Comparison of ENCODE assay signal across 2 cellular contexts in the genomic region with DNA sequence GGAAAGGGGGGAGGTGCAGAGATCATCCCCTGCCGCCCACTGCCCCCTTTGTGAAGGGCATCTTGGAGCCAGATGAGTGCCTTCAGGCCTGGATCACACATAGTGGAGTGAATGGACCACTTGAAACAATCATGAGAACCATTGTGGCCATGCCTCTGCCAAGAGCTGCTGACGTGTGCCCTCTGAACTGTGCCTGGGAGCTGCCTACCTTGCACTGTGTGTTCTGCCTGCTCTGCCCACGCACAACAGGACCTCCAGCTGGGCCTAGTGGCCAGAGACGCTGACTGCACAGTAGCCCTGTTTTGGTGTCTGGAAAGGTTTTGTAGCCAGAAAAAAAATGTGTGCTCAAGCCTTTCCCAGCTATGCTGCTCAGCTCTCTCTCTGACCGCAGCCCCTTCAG.
TF ChIP-seq lines count a peak whose summit lies in the region.

No MANE protein-coding gene starts in this region.

TF ChIP-seq in SK-N-SH treated with all-trans-retinoic acid at 6 μM for 48 hours, 23 proteins besides CTCF, POLR2A, EP300 and RAD21 (continued from another document):
- TF ChIP-seq, protein P1, sequence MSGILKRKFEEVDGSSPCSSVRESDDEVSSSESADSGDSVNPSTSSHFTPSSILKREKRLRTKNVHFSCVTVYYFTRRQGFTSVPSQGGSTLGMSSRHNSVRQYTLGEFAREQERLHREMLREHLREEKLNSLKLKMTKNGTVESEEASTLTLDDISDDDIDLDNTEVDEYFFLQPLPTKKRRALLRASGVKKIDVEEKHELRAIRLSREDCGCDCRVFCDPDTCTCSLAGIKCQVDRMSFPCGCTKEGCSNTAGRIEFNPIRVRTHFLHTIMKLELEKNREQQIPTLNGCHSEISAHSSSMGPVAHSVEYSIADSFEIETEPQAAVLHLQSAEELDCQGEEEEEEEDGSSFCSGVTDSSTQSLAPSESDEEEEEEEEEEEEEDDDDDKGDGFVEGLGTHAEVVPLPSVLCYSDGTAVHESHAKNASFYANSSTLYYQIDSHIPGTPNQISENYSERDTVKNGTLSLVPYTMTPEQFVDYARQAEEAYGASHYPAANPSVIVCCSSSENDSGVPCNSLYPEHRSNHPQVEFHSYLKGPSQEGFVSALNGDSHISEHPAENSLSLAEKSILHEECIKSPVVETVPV (CRISPR knock-in tag; IDR thresholded peaks at IDR 0.05): no peak
- TF ChIP-seq CSDC2 (CRISPR knock-in tag; IDR thresholded peaks at IDR 0.05) (no peak), POU6F1 (CRISPR knock-in tag; IDR thresholded peaks at IDR 0.05; ENCODE audit: borderline replicate concordance, low read depth) (no peak), ZNF70 (CRISPR knock-in tag; IDR thresholded peaks at IDR 0.05) (no peak), RARB (CRISPR knock-in tag; IDR thresholded peaks at IDR 0.05) (no peak), PPARA (CRISPR knock-in tag; IDR thresholded peaks at IDR 0.05; ENCODE audit: borderline replicate concordance) (no peak), ZFP30 (CRISPR knock-in tag; IDR thresholded peaks at IDR 0.05) (no peak), BACH2 (CRISPR knock-in tag; IDR thresholded peaks at IDR 0.05; ENCODE audit: borderline replicate concordance) (no peak)
- TF ChIP-seq, protein P2, sequence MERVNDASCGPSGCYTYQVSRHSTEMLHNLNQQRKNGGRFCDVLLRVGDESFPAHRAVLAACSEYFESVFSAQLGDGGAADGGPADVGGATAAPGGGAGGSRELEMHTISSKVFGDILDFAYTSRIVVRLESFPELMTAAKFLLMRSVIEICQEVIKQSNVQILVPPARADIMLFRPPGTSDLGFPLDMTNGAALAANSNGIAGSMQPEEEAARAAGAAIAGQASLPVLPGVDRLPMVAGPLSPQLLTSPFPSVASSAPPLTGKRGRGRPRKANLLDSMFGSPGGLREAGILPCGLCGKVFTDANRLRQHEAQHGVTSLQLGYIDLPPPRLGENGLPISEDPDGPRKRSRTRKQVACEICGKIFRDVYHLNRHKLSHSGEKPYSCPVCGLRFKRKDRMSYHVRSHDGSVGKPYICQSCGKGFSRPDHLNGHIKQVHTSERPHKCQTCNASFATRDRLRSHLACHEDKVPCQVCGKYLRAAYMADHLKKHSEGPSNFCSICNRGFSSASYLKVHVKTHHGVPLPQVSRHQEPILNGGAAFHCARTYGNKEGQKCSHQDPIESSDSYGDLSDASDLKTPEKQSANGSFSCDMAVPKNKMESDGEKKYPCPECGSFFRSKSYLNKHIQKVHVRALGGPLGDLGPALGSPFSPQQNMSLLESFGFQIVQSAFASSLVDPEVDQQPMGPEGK (CRISPR knock-in tag; IDR thresholded peaks at IDR 0.05; ENCODE audit: borderline replicate concordance): no peak

TF ChIP-seq in SK-N-SH, 30 proteins besides CTCF, POLR2A, EP300 and RAD21 (continued from another document):
- TF ChIP-seq USF2 (IDR thresholded peaks at IDR 0.05; ENCODE audit: borderline replicate concordance, low read depth, low read length) (no peak), GABPA (IDR thresholded peaks at IDR 0.05; ENCODE audit: low read depth) (no peak), NRF1 (IDR thresholded peaks at IDR 0.05; ENCODE audit: low read depth, low read length) (no peak), MXI1 (IDR thresholded peaks at IDR 0.05; ENCODE audit: low read depth, low read length) (no peak), EZH2phosphoT487 (IDR thresholded peaks at IDR 0.05; ENCODE audit: borderline replicate concordance, low read depth) (no peak), YY1 (IDR thresholded peaks at IDR 0.05; ENCODE audit: low read depth) (no peak), POLR2AphosphoS5 (IDR thresholded peaks at IDR 0.05; ENCODE audit: low read depth, low read length) (no peak), TCF12 (IDR thresholded peaks at IDR 0.05) (no peak), FOXM1 (IDR thresholded peaks at IDR 0.05; ENCODE audit: low read depth) (no peak), NFIC (IDR thresholded peaks at IDR 0.05; ENCODE audit: borderline replicate concordance) (no peak), MEF2A (IDR thresholded peaks at IDR 0.05; ENCODE audit: borderline replicate concordance, low read depth) (no peak), ELF1 (IDR thresholded peaks at IDR 0.05) (no peak), SIN3A (IDR thresholded peaks at IDR 0.05; ENCODE audit: borderline replicate concordance, low read depth, low read length) (no peak), USF1 (IDR thresholded peaks at IDR 0.05; ENCODE audit: borderline replicate concordance, low read depth) (no peak), RFX5 (IDR thresholded peaks at IDR 0.05; ENCODE audit: low read length) (no peak), TEAD4 (IDR thresholded peaks at IDR 0.05; ENCODE audit: borderline replicate concordance, insufficient read depth) (no peak)
- TF ChIP-seq, protein P3, sequence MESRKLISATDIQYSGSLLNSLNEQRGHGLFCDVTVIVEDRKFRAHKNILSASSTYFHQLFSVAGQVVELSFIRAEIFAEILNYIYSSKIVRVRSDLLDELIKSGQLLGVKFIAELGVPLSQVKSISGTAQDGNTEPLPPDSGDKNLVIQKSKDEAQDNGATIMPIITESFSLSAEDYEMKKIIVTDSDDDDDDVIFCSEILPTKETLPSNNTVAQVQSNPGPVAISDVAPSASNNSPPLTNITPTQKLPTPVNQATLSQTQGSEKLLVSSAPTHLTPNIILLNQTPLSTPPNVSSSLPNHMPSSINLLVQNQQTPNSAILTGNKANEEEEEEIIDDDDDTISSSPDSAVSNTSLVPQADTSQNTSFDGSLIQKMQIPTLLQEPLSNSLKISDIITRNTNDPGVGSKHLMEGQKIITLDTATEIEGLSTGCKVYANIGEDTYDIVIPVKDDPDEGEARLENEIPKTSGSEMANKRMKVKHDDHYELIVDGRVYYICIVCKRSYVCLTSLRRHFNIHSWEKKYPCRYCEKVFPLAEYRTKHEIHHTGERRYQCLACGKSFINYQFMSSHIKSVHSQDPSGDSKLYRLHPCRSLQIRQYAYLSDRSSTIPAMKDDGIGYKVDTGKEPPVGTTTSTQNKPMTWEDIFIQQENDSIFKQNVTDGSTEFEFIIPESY (IDR thresholded peaks at IDR 0.05; ENCODE audit: borderline replicate concordance, low read depth): no peak
TF ChIP-seq in SK-N-SH: peak in this region for 0.
